Comparison of ENCODE assay signal across 23 cellular contexts in genomic region chr12:105970885-105971284, GRCh38.
DNase-seq lines count a peak whose midpoint lies in the region; ATAC-seq and TF ChIP-seq lines count a peak whose summit lies in the region.
"Had no signal": no experiment of that assay in that cellular context is flagged by ENCODE, and none has a peak within 500 bp of the region (broad histone marks: within the 10 kb centered on the region; RNA-seq: fewer than 3 reads in every experiment).

No MANE protein-coding gene starts in this region.

- BruUV-seq in MCF 10A (replicated peaks; lab: Mats Ljungman, UMichigan) = no TSS peak

- H3K27me3 ChIP-seq in foreskin keratinocyte (no peaks in the 10 kb centered on the region), osteoblast (ENCODE audit: insufficient read depth, low read length) (no peaks in the 10 kb centered on the region)
- H3K27me3 ChIP-seq: BE2C, SJCRH30 had no signal

- peak overlapping the region; percentile 28 for H3K27ac Mint-ChIP-seq in MCF 10A (ENCODE audit: low read depth, unreplicated experiment)
- no peak overlapping the region for H3K27ac Mint-ChIP-seq in activated CD8-positive, alpha-beta T cell treated with anti-CD3 and anti-CD28 coated beads, Interleukin-2, amount 10 ng/mL, durations not matched to agents 7 days and 5 days
- H3K27ac Mint-ChIP-seq: CD14-positive monocyte; CD8-positive, alpha-beta memory T cell; IgD-negative memory B cell had no signal

- no peaks in the 10 kb centered on the region for H3K79me2 ChIP-seq in osteoblast (ENCODE audit: insufficient read depth, low read length)

- DNase-seq in DMS79 (lab: John Stamatoyannopoulos, UW) (peak; percentile 78), MCF 10A (ENCODE audit: unreplicated experiment) (peak; percentile 29), foreskin keratinocyte (peak; percentile 92 to 97), osteoblast (ENCODE audit: insufficient read length, low spot score, missing footprints) (peak; percentile 64)
- DNase-seq in stimulated activated CD4-positive, alpha-beta T cell treated with anti-CD3 and anti-CD28 coated beads, Interleukin-4, amount 100 ng/mL, for 24 hours = no peak
- DNase-seq in activated CD8-positive, alpha-beta T cell treated with anti-CD3 and anti-CD28 coated beads, Interleukin-2, amount 10 ng/mL, durations not matched to agents 7 days and 5 days = no peak
- DNase-seq: 8988T; ACHN; BE2C; CD8-positive, alpha-beta memory T cell; DMS 273 treated with DMSO at 0.1 percent for 48 hours; NCI-H1092; NCI-H1417 treated with DMSO at 0.1 percent for 48 hours; NCI-H1694 treated with DMSO at 0.1 percent for 48 hours; NCI-H2081; NCI-H2171 treated with DMSO at 0.1 percent for 48 hours; NCI-H524; NCI-H774; SJCRH30 had no signal

- no peaks in the 10 kb centered on the region for H3K36me3 Mint-ChIP-seq in MCF 10A (ENCODE audit: insufficient read depth, unreplicated experiment)
- H3K36me3 Mint-ChIP-seq in activated CD8-positive, alpha-beta T cell treated with anti-CD3 and anti-CD28 coated beads, Interleukin-2, amount 10 ng/mL, durations not matched to agents 7 days and 5 days (ENCODE audit: low read depth) = no peaks in the 10 kb centered on the region
- H3K36me3 Mint-ChIP-seq: CD14-positive monocyte; CD8-positive, alpha-beta memory T cell; IgD-negative memory B cell had no signal

- intact Hi-C loops in MCF 10A (cut with micrococcal nuclease) = no loop called here

- no peaks in the 10 kb centered on the region for H4K20me1 ChIP-seq in osteoblast (ENCODE audit: insufficient read depth, low read length)

- no peaks in the 10 kb centered on the region for H3K9me3 Mint-ChIP-seq in MCF 10A (ENCODE audit: unreplicated experiment)
- no peaks in the 10 kb centered on the region for H3K9me3 Mint-ChIP-seq in activated CD8-positive, alpha-beta T cell treated with anti-CD3 and anti-CD28 coated beads, Interleukin-2, amount 10 ng/mL, durations not matched to agents 7 days and 5 days (ENCODE audit: insufficient read depth)
- H3K9me3 Mint-ChIP-seq: CD8-positive, alpha-beta memory T cell had no signal

- no peaks in the 10 kb centered on the region for H3K9me3 ChIP-seq in osteoblast (ENCODE audit: low read depth, low read length)
- H3K9me3 ChIP-seq: BE2C, SJCRH30 had no signal

- H3K4me3 ChIP-seq in osteoblast (ENCODE audit: insufficient read depth, low read length) = no peak overlapping the region
- H3K4me3 ChIP-seq: SJCRH30 had no signal

- H3K4me1 ChIP-seq in foreskin keratinocyte = peaks cover 10% of the 10 kb centered on the region
- peaks cover 3% of the 10 kb centered on the region for H3K4me1 ChIP-seq in osteoblast (ENCODE audit: insufficient read depth, low read length)
- H3K4me1 ChIP-seq: BE2C had no signal

- no peaks in the 10 kb centered on the region for H3K36me3 ChIP-seq in osteoblast (ENCODE audit: insufficient read depth, low read length)
- H3K36me3 ChIP-seq: BE2C, SJCRH30 had no signal

- no peak overlapping the region for H3K4me2 ChIP-seq in osteoblast (ENCODE audit: insufficient read depth, low read length)

- TF ChIP-seq CTCF in MCF 10A (IDR thresholded peaks at IDR 0.05; ENCODE audit: unreplicated experiment) (no peak), foreskin keratinocyte (conservative IDR thresholded peaks at IDR 0.05) (no peak), osteoblast (IDR thresholded peaks at IDR 0.05; ENCODE audit: extremely low read depth, low read depth, low read length) (no peak)

- CTCF ChIA-PET in MCF 10A (lab: Yijun Ruan, JAX) = no interaction called here
- CTCF ChIA-PET in activated CD8-positive, alpha-beta T cell treated with anti-CD3 and anti-CD28 coated beads, Interleukin-2, amount 10 ng/mL, durations not matched to agents 7 days and 5 days (lab: Charles Lee) = no interaction called here

- H3K4me1 Mint-ChIP-seq in MCF 10A (ENCODE audit: insufficient read depth, unreplicated experiment) = peaks cover 6% of the 10 kb centered on the region
- H3K4me1 Mint-ChIP-seq in activated CD8-positive, alpha-beta T cell treated with anti-CD3 and anti-CD28 coated beads, Interleukin-2, amount 10 ng/mL, durations not matched to agents 7 days and 5 days (ENCODE audit: low read depth) = no peaks in the 10 kb centered on the region
- H3K4me1 Mint-ChIP-seq: CD14-positive monocyte; CD8-positive, alpha-beta memory T cell had no signal

- H3K27me3 Mint-ChIP-seq in MCF 10A (ENCODE audit: insufficient read depth, unreplicated experiment) = no peaks in the 10 kb centered on the region
- H3K27me3 Mint-ChIP-seq in activated CD8-positive, alpha-beta T cell treated with anti-CD3 and anti-CD28 coated beads, Interleukin-2, amount 10 ng/mL, durations not matched to agents 7 days and 5 days (ENCODE audit: low read depth) = peaks cover 3% of the 10 kb centered on the region

- H3K4me3 Mint-ChIP-seq in MCF 10A (ENCODE audit: unreplicated experiment) = no peak overlapping the region
- no peak overlapping the region for H3K4me3 Mint-ChIP-seq in activated CD8-positive, alpha-beta T cell treated with anti-CD3 and anti-CD28 coated beads, Interleukin-2, amount 10 ng/mL, durations not matched to agents 7 days and 5 days
- H3K4me3 Mint-ChIP-seq: CD14-positive monocyte; CD8-positive, alpha-beta memory T cell; IgD-negative memory B cell had no signal

- H2AFZ ChIP-seq in osteoblast (ENCODE audit: low read length) = no peak overlapping the region

- ATAC-seq in foreskin keratinocyte (peak; percentile 89), GM19397 (IDR thresholded peaks at IDR 0.05; ENCODE audit: unreplicated experiment) (no peak)
- ATAC-seq in activated CD8-positive, alpha-beta T cell treated with anti-CD3 and anti-CD28 coated beads, Interleukin-2, amount 10 ng/mL, durations not matched to agents 7 days and 5 days = no peak
- ATAC-seq: Right ventricle myocardium inferior had no signal

- POLR2A ChIA-PET in MCF 10A (lab: Yijun Ruan, JAX) = interaction anchor here (0.6 to 1.1 kb wide), 3 partner anchors 51 to 1011 kb away, joined by 3 to 4 read pairs (median 3); no protein-coding TSS in a partner anchor
- POLR2A ChIA-PET in activated CD8-positive, alpha-beta T cell treated with anti-CD3 and anti-CD28 coated beads, Interleukin-2, amount 10 ng/mL, durations not matched to agents 7 days and 5 days (lab: Charles Lee) = no interaction called here

- no peak overlapping the region for H3K27ac ChIP-seq in foreskin keratinocyte
- H3K27ac ChIP-seq in osteoblast (ENCODE audit: low read depth, low read length) = no peak overlapping the region
- H3K27ac ChIP-seq: SJCRH30 had no signal

Comparison
In these comparisons a context has a peak if more than half of its experiments do, and no peak if none do; other contexts are left out.
1. DNase-seq: peak in DMS79 (single experiment), MCF 10A (single experiment), foreskin keratinocyte (2 of 2) and osteoblast (single experiment); none in stimulated activated CD4-positive, alpha-beta T cell treated with anti-CD3 and anti-CD28 coated beads, Interleukin-4, amount 100 ng/mL, for 24 hours (single experiment) and activated CD8-positive, alpha-beta T cell treated with anti-CD3 and anti-CD28 coated beads, Interleukin-2, amount 10 ng/mL, durations not matched to agents 7 days and 5 days (single experiment).